ENCODE assay signal across 1 cellular context in genomic region chr16:1505912-1506311, GRCh38.
TF ChIP-seq lines count a peak whose summit lies in the region.

No MANE protein-coding gene starts in this region.

TF ChIP-seq in K562, 482 proteins besides CTCF, POLR2A, EP300 and RAD21:
- peak; percentile 47; the same call in 1 of the 2 replicates for TF ChIP-seq POLR2G (IDR thresholded peaks at IDR 0.05; ENCODE audit: low read depth, low read length)
- TF ChIP-seq CCNT2 (IDR thresholded peaks at IDR 0.05; ENCODE audit: borderline replicate concordance, extremely low read depth, insufficient read length, low read depth, low read length) = no peak
TF ChIP-seq in K562: peak in this region for 1.
